In the genomic region with DNA sequence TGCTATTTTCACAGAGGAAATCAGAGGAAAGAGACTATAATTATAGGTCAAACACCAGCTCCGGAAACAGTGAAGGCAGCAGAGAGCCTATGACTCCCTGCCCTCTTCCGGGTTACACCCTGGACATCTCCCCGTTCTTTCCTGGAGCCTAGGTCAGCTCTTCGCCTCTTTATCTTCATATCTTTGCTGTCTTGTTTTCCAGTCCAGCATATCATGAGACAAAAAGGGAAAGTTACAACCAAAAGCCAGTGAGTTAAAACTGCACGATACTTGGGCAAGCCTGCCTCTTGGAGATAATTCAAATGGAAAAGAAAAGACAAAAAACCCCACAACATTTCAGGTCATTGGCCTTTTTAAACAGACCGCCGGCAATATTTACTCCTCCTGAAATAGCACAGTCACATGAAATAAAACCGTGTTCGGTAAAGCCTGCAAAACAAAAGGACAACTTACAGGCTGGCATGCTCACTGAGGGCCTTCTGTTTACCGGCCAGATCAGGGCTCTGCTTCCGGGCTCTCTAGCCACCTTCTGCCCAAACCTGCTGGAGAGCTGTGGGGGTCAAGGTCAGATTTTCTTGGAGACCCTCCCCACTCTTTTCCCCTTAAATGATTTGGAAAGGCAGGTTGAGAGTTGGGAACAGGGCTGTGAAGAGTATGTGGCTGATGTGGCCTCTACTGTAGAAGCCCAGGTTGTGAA, we compare ENCODE assay signal across 13 cellular contexts. TPM values are rescaled to one million over a fixed set of nuclear protein-coding genes. Genes with fewer than 3 reads are reported as not detected.
DNase-seq lines count a peak whose midpoint lies in the region; ATAC-seq, FAIRE-seq and TF ChIP-seq lines count a peak whose summit lies in the region.
"Had no signal": no experiment of that assay in that cellular context is flagged by ENCODE, and none has a peak within 500 bp of the region (broad histone marks: within the 10 kb centered on the region; RNA-seq: fewer than 3 reads in every experiment).

No MANE protein-coding gene starts in this region.

- intact Hi-C loops in pancreas (cut with DNase I) = no loop called here
- intact Hi-C loops in PC-3 (cut with micrococcal nuclease) = no loop called here

- H3K27ac Mint-ChIP-seq in T-cell = peak overlapping the region; percentile 78 to 84
- H3K27ac Mint-ChIP-seq: endodermal cell had no signal

- H4K20me1 ChIP-seq in PC-3 (ENCODE audit: low read length) = no peaks in the 10 kb centered on the region

- POLR2A ChIA-PET in T-cell (lab: Charles Lee) (no interaction called here), PC-3 (lab: Charles Lee; ENCODE audit: unreplicated experiment) (no interaction called here)

- CTCF ChIA-PET in T-cell (lab: Charles Lee) (interaction anchor here in 1 of 2 donors (1.0 kb wide), 1 partner anchor 86 kb away, joined by 3 read pairs; no protein-coding TSS in a partner anchor), PC-3 (lab: Charles Lee) (no interaction called here)

- no peak for TF ChIP-seq CTCF in pancreas (IDR thresholded peaks at IDR 0.05)
- TF ChIP-seq CTCF in PC-3 (conservative IDR thresholded peaks at IDR 0.05; ENCODE audit: low read depth, low read length) = no peak

- DNase-seq in COLO829 (ENCODE audit: low spot score) (peak; percentile 90), T-cell (no peak), foreskin melanocyte (peak; percentile 88), pancreas (no peak), GM03348 (ENCODE audit: low spot score) (no peak), PC-3 (no peak), H4 (ENCODE audit: low spot score) (no peak)
- DNase-seq: endodermal cell, GOT3, NCI-H1930, SK-N-SH had no signal

- H3K9ac ChIP-seq in PC-3 (ENCODE audit: low read length) = no peak overlapping the region
- H3K9ac ChIP-seq: SK-N-SH had no signal

- H3K4me1 Mint-ChIP-seq in T-cell = peaks cover 9 to 15% (median 9%) of the 10 kb centered on the region in 3 donors

- ATAC-seq in T-cell (replicated peaks in 1 of 4) (peak in 1 of 4 experiments; percentile 40), pancreas (peak in 3 of 4 donors; percentile 34 to 56 (median 46)), GM21447 (IDR thresholded peaks at IDR 0.05; ENCODE audit: unreplicated experiment) (no peak), PC-3 (no peak; the same call in 1 of the 2 replicates)

- H3K27me3 ChIP-seq in pancreas (no peaks in the 10 kb centered on the region), PC-3 (ENCODE audit: low read length) (no peaks in the 10 kb centered on the region)

- no TSS peak for BruUV-seq in PC-3 (replicated peaks; lab: Mats Ljungman, UMichigan)

- H3K4me3 ChIP-seq in pancreas (no peak overlapping the region), PC-3 (ENCODE audit: low read length) (no peak overlapping the region)

- no peaks in the 10 kb centered on the region for H3F3A ChIP-seq in PC-3 (ENCODE audit: low read length, unreplicated experiment)

- H3K27me3 Mint-ChIP-seq in T-cell = no peaks in the 10 kb centered on the region

- H3K79me2 ChIP-seq in PC-3 (ENCODE audit: low read length) = no peaks in the 10 kb centered on the region

- H3K9me3 ChIP-seq in pancreas (no peaks in the 10 kb centered on the region), PC-3 (ENCODE audit: low read length) (no peaks in the 10 kb centered on the region)
- H3K9me3 ChIP-seq: SK-N-SH had no signal

- no peaks in the 10 kb centered on the region for H3K9me2 ChIP-seq in PC-3 (replicated peaks; ENCODE audit: low read length)
- H3K9me2 ChIP-seq: SK-N-SH had no signal

- FAIRE-seq in pancreas (lab: Jason Lieb, UNC) = no peak
- FAIRE-seq: GM18507 had no signal

- H3K4me3 Mint-ChIP-seq in T-cell = peak overlapping the region; percentile 43 to 49 (median 49)
- H3K4me3 Mint-ChIP-seq: endodermal cell had no signal

- H3K9me3 Mint-ChIP-seq in T-cell = no peaks in the 10 kb centered on the region
- H3K9me3 Mint-ChIP-seq: endodermal cell had no signal

- 49 to 61% methylated on average over 11 of the region's 11 CpGs for WGBS in pancreas, 2 donors

- H3K4me1 ChIP-seq in pancreas (peaks cover 11 to 18% (median 16%) of the 10 kb centered on the region in 3 donors), PC-3 (ENCODE audit: insufficient read depth, low read length) (peaks cover 5% of the 10 kb centered on the region; the same call in 1 of the 2 replicates)

- no peak overlapping the region for H3K4me2 ChIP-seq in PC-3 (ENCODE audit: low read length)
- H3K4me2 ChIP-seq: SK-N-SH had no signal

- H3K27ac ChIP-seq in pancreas (peak overlapping the region in 2 of 4 donors; percentile 42 to 58), PC-3 (ENCODE audit: low read length) (no peak overlapping the region)

- H2AFZ ChIP-seq in PC-3 (ENCODE audit: low read length) = no peak overlapping the region

- H3K36me3 ChIP-seq in pancreas (no peaks in the 10 kb centered on the region), PC-3 (ENCODE audit: low read depth, low read length) (no peaks in the 10 kb centered on the region)

- no peaks in the 10 kb centered on the region for H3K36me3 Mint-ChIP-seq in T-cell

RNA-seq across cellular contexts. Expression of a gene that starts 42.8 kb away (rescaled TPM):
- total RNA-seq in T-cell = 10 to 100 TPM; 40.4 to 51.1 (median 46.7) TPM
- total RNA-seq in pancreas = 10 to 100 TPM; 19.6 to 30.5 (median 22.2) TPM
- 10 to 100 TPM; 14.4 to 19.3 TPM for polyA plus RNA-seq in pancreas
- 44.0 and 64.7 TPM in 2 replicates for total RNA-seq in PC-3 (2014; rRNA removed)
- total RNA-seq in H4 (2014; rRNA removed; shearing (Covaris generic)) = 15.1 and 18.4 TPM in 2 replicates

Comparison
In these comparisons a context has a peak if more than half of its experiments do, and no peak if none do; other contexts are left out.
1. DNase-seq: peak in COLO829 (single experiment) and foreskin melanocyte (single experiment); none in T-cell (0 of 34), pancreas (0 of 6), GM03348 (single experiment), PC-3 (single experiment) and H4 (single experiment).
2. ATAC-seq: peak in pancreas (3 of 4); none in GM21447 (single experiment) and PC-3 (single experiment).